17 cellular contexts compared by ENCODE assay signal in the genomic region with DNA sequence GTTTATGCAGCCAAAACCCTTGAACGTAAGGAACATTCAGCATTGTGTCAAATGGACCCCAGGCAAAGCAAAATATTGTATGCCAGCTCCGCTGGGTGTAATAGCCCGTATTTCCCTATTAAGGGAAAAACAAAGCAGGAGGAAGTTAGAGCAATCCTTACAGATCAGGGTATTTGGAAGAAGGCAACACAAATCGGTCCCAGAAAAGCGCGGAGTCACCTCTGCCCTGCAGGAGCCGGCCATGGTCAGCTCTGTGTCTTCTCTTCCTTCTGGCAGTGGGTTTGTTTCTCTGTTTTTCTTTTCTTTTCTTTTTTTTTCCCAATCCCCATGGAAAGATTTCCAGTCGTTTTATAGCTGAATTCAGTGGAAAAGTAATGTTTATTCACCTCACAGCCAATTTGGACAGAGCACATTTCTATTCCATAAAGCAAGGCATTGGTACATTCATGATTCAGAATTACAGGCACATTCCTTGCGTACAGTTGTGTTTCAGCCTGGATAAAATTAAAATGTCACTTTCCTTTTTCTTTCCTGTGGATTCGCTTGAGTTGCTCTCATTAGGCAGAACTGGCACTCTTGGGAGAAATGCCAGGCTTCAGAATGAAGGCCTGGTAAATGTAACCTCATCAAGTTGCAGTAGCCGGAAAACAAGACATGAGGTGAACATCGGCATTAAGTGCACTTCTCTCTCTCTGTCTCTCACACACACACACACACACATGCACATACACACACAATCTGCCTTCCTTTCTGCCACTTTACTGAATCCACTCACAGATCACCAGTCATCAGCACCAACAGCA.
DNase-seq lines count a peak whose midpoint lies in the region; ATAC-seq, FAIRE-seq and TF ChIP-seq lines count a peak whose summit lies in the region.
"Had no signal": no experiment of that assay in that cellular context is flagged by ENCODE, and none has a peak within 500 bp of the region (broad histone marks: within the 10 kb centered on the region; RNA-seq: fewer than 3 reads in every experiment).

No MANE protein-coding gene starts in this region.

- TF ChIP-seq CTCF in A549 (IDR thresholded peaks at IDR 0.05), result no peak
- TF ChIP-seq CTCF in CD4-positive, alpha-beta T cell (IDR thresholded peaks at IDR 0.05), result no peak

- 89% methylated on average over 12 of the region's 12 CpGs for WGBS in A549 (ENCODE audit: missing lambda C conversion rate)

- POLR2A ChIA-PET in A549 (lab: Yijun Ruan, JAX), result no interaction called here
- POLR2A ChIA-PET in CD4-positive, alpha-beta T cell (lab: Charles Lee), result no interaction called here

- intact Hi-C loops in CD4-positive, alpha-beta T cell (cut with DNase I, micrococcal nuclease), result no loop called here

- H3K4me3 ChIP-seq in A549, result no peak overlapping the region
- H3K4me3 ChIP-seq: lower lobe of right lung, skin epidermis had no signal

- H3K27ac ChIP-seq in A549, result peak overlapping the region; percentile 32 to 34; a peak in 3 of 6 replicates
- H3K27ac ChIP-seq in CD4-positive, alpha-beta T cell (ENCODE audit: low read depth, low read length), result no peak overlapping the region
- H3K27ac ChIP-seq: epithelial cell of prostate, lower lobe of right lung had no signal

- TF ChIP-seq RAD21 in A549 (conservative IDR thresholded peaks at IDR 0.05 in 1 of 2, IDR thresholded peaks at IDR 0.05 in 1 of 2) (no peak), Ishikawa (IDR thresholded peaks at IDR 0.05; ENCODE audit: low read depth) (no peak)

- CTCF ChIA-PET in A549 (lab: Yijun Ruan, JAX), result interaction anchor here (0.6 kb wide), 1 partner anchor 437 kb away, joined by 3 read pairs; no protein-coding TSS in a partner anchor
- CTCF ChIA-PET in CD4-positive, alpha-beta T cell (lab: Charles Lee), result no interaction called here

- ATAC-seq in A549, result no peak
- ATAC-seq in CD4-positive, alpha-beta T cell (ENCODE audit: poor library complexity), result no peak
- ATAC-seq: activated naive CD4-positive, alpha-beta T cell treated with anti-CD3 and anti-CD28 coated beads, Interleukin-2, amount 50 U/mL, for 72 hours; lower lobe of right lung had no signal

- H3K36me3 Mint-ChIP-seq in CD4-positive, alpha-beta T cell (ENCODE audit: low read depth), result no peaks in the 10 kb centered on the region

- H3K27me3 Mint-ChIP-seq in CD4-positive, alpha-beta T cell, result no peaks in the 10 kb centered on the region
- H3K27me3 Mint-ChIP-seq: stimulated activated naive CD8-positive, alpha-beta T cell treated with anti-CD3 and anti-CD28 coated beads, Interleukin-15, Interleukin-2, amounts not matched to agents 100 ng/mL and 50 ng/mL, for 24 hours had no signal

- no peaks in the 10 kb centered on the region for H3K27me3 ChIP-seq in CD4-positive, alpha-beta T cell (ENCODE audit: control insufficient read depth, insufficient read depth, low read length)

- H3K9me3 Mint-ChIP-seq in CD4-positive, alpha-beta T cell, result peaks cover 3% of the 10 kb centered on the region

- H3K4me1 ChIP-seq in A549, result peaks cover 18% of the 10 kb centered on the region; the same call in 2 of the 3 replicates
- H3K4me1 ChIP-seq: lower lobe of right lung had no signal

- H3K4me2 ChIP-seq in A549, result no peak overlapping the region

- FAIRE-seq in A549 (lab: Jason Lieb, UNC), result no peak

- no peak overlapping the region for H3K4me3 Mint-ChIP-seq in CD4-positive, alpha-beta T cell
- H3K4me3 Mint-ChIP-seq: stimulated activated naive CD8-positive, alpha-beta T cell treated with anti-CD3 and anti-CD28 coated beads, Interleukin-15, Interleukin-2, amounts not matched to agents 100 ng/mL and 50 ng/mL, for 24 hours had no signal

- peaks cover 4% of the 10 kb centered on the region; the same call in 1 of the 3 replicates for H3K9me3 ChIP-seq in A549
- H3K9me3 ChIP-seq in CD4-positive, alpha-beta T cell (ENCODE audit: control insufficient read depth, low read length), result no peaks in the 10 kb centered on the region

- TF ChIP-seq POLR2A in A549 (IDR thresholded peaks at IDR 0.05; ENCODE audit: low read length), result no peak

- TF ChIP-seq EP300 in A549 (IDR thresholded peaks at IDR 0.05) (no peak), Ishikawa (IDR thresholded peaks at IDR 0.05; ENCODE audit: borderline replicate concordance) (no peak)

- no peak overlapping the region for H3K27ac Mint-ChIP-seq in CD4-positive, alpha-beta T cell
- H3K27ac Mint-ChIP-seq: activated naive CD4-positive, alpha-beta T cell treated with anti-CD3 and anti-CD28 coated beads, Interleukin-2, amount 50 U/mL, for 72 hours; stimulated activated naive CD8-positive, alpha-beta T cell treated with anti-CD3 and anti-CD28 coated beads, Interleukin-15, Interleukin-2, amounts not matched to agents 100 ng/mL and 50 ng/mL, for 24 hours had no signal

- DNase-seq in A549 (ENCODE audit: low read depth in 1 of 2, low spot score in 1 of 2), result no peak
- DNase-seq in cerebellar cortex (ENCODE audit: low spot score), result peak; percentile 51
- peak; percentile 16 for DNase-seq in medulla oblongata (ENCODE audit: extremely low spot score)
- no peak for DNase-seq in activated CD4-positive, CD25-positive, alpha-beta regulatory T cell treated with anti-CD3 and anti-CD28 coated beads, Interleukin-2, amount 50 U/mL, for 72 hours
- no peak for DNase-seq in NCI-H748 (lab: John Stamatoyannopoulos, UW; ENCODE audit: unreplicated experiment)
- DNase-seq in Ammon's horn (ENCODE audit: low spot score), result no peak
- DNase-seq in CD4-positive, alpha-beta T cell, result no peak
- DNase-seq: ACHN; activated CD4-positive, alpha-beta T cell treated with anti-CD3 and anti-CD28 coated beads for 1 hour; cerebellar nuclear complex; lower lobe of right lung; T-helper 1 cell had no signal

- no peaks in the 10 kb centered on the region for H3K4me1 Mint-ChIP-seq in CD4-positive, alpha-beta T cell (ENCODE audit: low read depth)

TF ChIP-seq in A549, 52 proteins besides CTCF, POLR2A, EP300 and RAD21 (continues in another document):
- TF ChIP-seq ELK1 (IDR thresholded peaks at IDR 0.05; ENCODE audit: low read depth, low read length), result no peak
- TF ChIP-seq HOXB5 (CRISPR knock-in tag; IDR thresholded peaks at IDR 0.05), result no peak
- TF ChIP-seq MAX (IDR thresholded peaks at IDR 0.05), result no peak
- no peak for TF ChIP-seq HEYL (CRISPR knock-in tag; IDR thresholded peaks at IDR 0.05)
- no peak for TF ChIP-seq POLR2AphosphoS2 (conservative IDR thresholded peaks at IDR 0.05; ENCODE audit: low read length)
- TF ChIP-seq HDAC2 (IDR thresholded peaks at IDR 0.05), result no peak
- TF ChIP-seq MYC (IDR thresholded peaks at IDR 0.05; ENCODE audit: borderline replicate concordance, low read length), result no peak
- TF ChIP-seq CHD2 (IDR thresholded peaks at IDR 0.05; ENCODE audit: low read length, partially characterized antibody), result no peak
- no peak for TF ChIP-seq HOXA7 (CRISPR knock-in tag; IDR thresholded peaks at IDR 0.05)
- TF ChIP-seq SREBF2 (IDR thresholded peaks at IDR 0.05), result no peak
- no peak for TF ChIP-seq SMC3 (IDR thresholded peaks at IDR 0.05)
- TF ChIP-seq MAZ (IDR thresholded peaks at IDR 0.05; ENCODE audit: borderline replicate concordance, low read depth, low read length), result no peak
- no peak for TF ChIP-seq EHF (CRISPR knock-in tag; IDR thresholded peaks at IDR 0.05)
- no peak for TF ChIP-seq MAFK (IDR thresholded peaks at IDR 0.05; ENCODE audit: partially characterized antibody)
- TF ChIP-seq JUN (IDR thresholded peaks at IDR 0.05), result no peak

TF ChIP-seq in Ishikawa, 13 proteins besides CTCF, POLR2A, EP300 and RAD21:
- TF ChIP-seq TCF12 (IDR thresholded peaks at IDR 0.05; ENCODE audit: low read depth), result no peak
- 0 out of 2 replicates have a peak, but pooled peaks have one; percentile 15 for TF ChIP-seq TEAD4 (IDR thresholded peaks at IDR 0.05)
- TF ChIP-seq NFIC (IDR thresholded peaks at IDR 0.05), result 0 out of 2 replicates have a peak, but pooled peaks have one; percentile 14
- TF ChIP-seq CEBPB (IDR thresholded peaks at IDR 0.05), result no peak
- TF ChIP-seq FOXM1 (IDR thresholded peaks at IDR 0.05; ENCODE audit: borderline replicate concordance, low read depth), result no peak

Comparison
In these comparisons a context has a peak if more than half of its experiments do, and no peak if none do; other contexts are left out.
1. DNase-seq: peak in cerebellar cortex (single experiment) and medulla oblongata (single experiment); none in A549 (0 of 2), activated CD4-positive, CD25-positive, alpha-beta regulatory T cell treated with anti-CD3 and anti-CD28 coated beads, Interleukin-2, amount 50 U/mL, for 72 hours (single experiment), NCI-H748 (single experiment), Ammon's horn (single experiment) and CD4-positive, alpha-beta T cell (0 of 10).